23 cellular contexts compared by ENCODE assay signal in the genomic region with DNA sequence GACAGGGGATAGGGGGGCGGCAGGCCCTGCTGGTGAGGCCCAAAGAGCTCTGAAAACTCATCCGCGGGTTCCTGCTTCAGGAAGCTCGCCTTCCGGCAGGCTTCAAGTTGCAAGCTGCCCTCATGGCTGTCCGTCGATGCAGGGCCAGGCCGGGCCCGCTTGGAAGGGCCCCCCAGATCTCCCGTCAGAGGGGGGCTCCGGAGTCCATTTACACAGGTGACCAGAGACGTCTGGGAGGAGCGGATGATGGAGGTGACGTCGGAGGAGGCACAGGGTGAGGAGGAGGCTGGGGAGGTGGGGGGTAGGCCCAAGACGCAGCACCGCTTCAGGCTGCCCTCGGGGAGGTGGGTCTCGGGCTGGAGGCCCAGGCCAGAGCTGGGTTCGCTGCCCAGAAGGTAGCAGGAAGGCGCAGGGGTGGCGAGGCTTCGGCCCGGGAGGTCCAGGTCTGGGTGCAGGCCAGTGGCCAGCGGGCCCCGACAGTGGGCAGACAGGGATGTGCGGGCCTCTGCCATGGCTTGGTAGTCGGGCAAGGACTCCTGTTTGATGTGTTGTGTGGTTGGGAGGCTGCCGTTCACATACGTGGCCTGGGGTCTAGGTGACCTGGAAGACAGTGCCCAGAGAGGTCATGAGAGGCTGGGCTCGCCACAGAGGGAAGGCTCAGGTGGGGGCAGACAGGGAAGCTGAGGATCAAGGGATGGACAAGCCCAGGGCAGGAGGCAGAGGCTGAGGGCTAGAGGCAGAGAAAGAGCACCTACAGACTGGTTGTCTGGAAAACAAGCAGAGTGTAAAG.
"Had no signal": no experiment of that assay in that cellular context is flagged by ENCODE, and none has a peak within 500 bp of the region (broad histone marks: within the 10 kb centered on the region; RNA-seq: fewer than 3 reads in every experiment).

No MANE protein-coding gene starts in this region.

- H3K36me3 ChIP-seq: esophagus muscularis mucosa, heart right ventricle, neural progenitor cell, upper lobe of left lung had no signal

- DNase-seq: activated CD4-positive, alpha-beta T cell treated with anti-CD3 and anti-CD28 coated beads, Interleukin-2, amount 50 U/mL, for 48 hours; activated CD4-positive, CD25-positive, alpha-beta regulatory T cell; activated naive CD4-positive, alpha-beta T cell treated with Interleukin-2 at 50 U/mL for 16 hours; activated naive CD8-positive, alpha-beta T cell treated with anti-CD3 and anti-CD28 coated beads, Interleukin-2, amount 50 U/mL, for 24 hours; activated T-cell treated with anti-CD3 and anti-CD28 coated beads, Interleukin-2, amount 50 U/mL, for 4 hours; amygdala; central memory CD4-positive, alpha-beta T cell; foreskin keratinocyte; heart right ventricle; midbrain; naive thymus-derived CD4-positive, alpha-beta T cell; stimulated activated CD4-positive, alpha-beta T cell treated with anti-CD3 and anti-CD28 coated beads, Interleukin-2, amount 100 ng/mL, for 48 hours; substantia nigra; T-helper 1 cell had no signal

- ATAC-seq: activated naive CD8-positive, alpha-beta T cell treated with anti-CD3 and anti-CD28 coated beads, Interleukin-2, amount 50 U/mL, for 24 hours; right cardiac atrium had no signal

- H3K4me3 ChIP-seq: esophagus muscularis mucosa, heart right ventricle, neural progenitor cell, upper lobe of left lung had no signal

- H3K36me3 Mint-ChIP-seq: memory B cell; naive thymus-derived CD4-positive, alpha-beta T cell; neural progenitor cell had no signal

- H3K4me1 Mint-ChIP-seq: activated naive CD8-positive, alpha-beta T cell treated with anti-CD3 and anti-CD28 coated beads, Interleukin-2, amount 50 U/mL, for 24 hours; memory B cell; naive thymus-derived CD4-positive, alpha-beta T cell had no signal

- H3K27ac Mint-ChIP-seq: activated naive CD8-positive, alpha-beta T cell treated with anti-CD3 and anti-CD28 coated beads, Interleukin-2, amount 50 U/mL, for 24 hours; activated T-helper 2 cell treated with anti-CD3 and anti-CD28 coated beads, Interferon-gamma antibody, Interleukin-2, Interleukin-4, amounts not matched to agents 10 μg/mL and 5 μg/mL and 100 μg/mL, durations not matched to agents 14 hours and 24 hours and 36 hours; dendritic cell treated with granulocyte-macrophage colony-stimulating factor and Interleukin-4, amounts not matched to agents 40 ng/mL and 50 ng/mL, for 4 days; memory B cell; neural progenitor cell; stimulated activated naive CD8-positive, alpha-beta T cell treated with anti-CD3 and anti-CD28 coated beads, Interleukin-15, Interleukin-2, amounts not matched to agents 100 ng/mL and 50 ng/mL, for 24 hours; T-helper 2 cell treated with Interferon-gamma antibody and Interleukin-4, amounts not matched to agents 5 μg/mL and 100 μg/mL, for 36 hours had no signal

- H3K9me3 ChIP-seq: esophagus muscularis mucosa, heart right ventricle, upper lobe of left lung had no signal

- H3K27ac ChIP-seq: esophagus muscularis mucosa, foreskin keratinocyte, heart right ventricle, neural progenitor cell, upper lobe of left lung had no signal

- H3K27me3 Mint-ChIP-seq: activated naive CD8-positive, alpha-beta T cell treated with anti-CD3 and anti-CD28 coated beads, Interleukin-2, amount 50 U/mL, for 24 hours; dendritic cell treated with granulocyte-macrophage colony-stimulating factor and Interleukin-4, amounts not matched to agents 40 ng/mL and 50 ng/mL, for 4 days; naive thymus-derived CD4-positive, alpha-beta T cell; stimulated activated naive CD8-positive, alpha-beta T cell treated with anti-CD3 and anti-CD28 coated beads, Interleukin-15, Interleukin-2, amounts not matched to agents 100 ng/mL and 50 ng/mL, for 24 hours had no signal

- H3K27me3 ChIP-seq: foreskin keratinocyte, neural progenitor cell, upper lobe of left lung had no signal

- H3K4me3 Mint-ChIP-seq: activated naive CD8-positive, alpha-beta T cell treated with anti-CD3 and anti-CD28 coated beads, Interleukin-2, amount 50 U/mL, for 24 hours; activated T-cell treated with anti-CD3 and anti-CD28 coated beads, Interleukin-2, amount 50 U/mL, for 4 hours; dendritic cell treated with granulocyte-macrophage colony-stimulating factor and Interleukin-4, amounts not matched to agents 40 ng/mL and 50 ng/mL, for 4 days; memory B cell; naive thymus-derived CD4-positive, alpha-beta T cell; neural progenitor cell; stimulated activated naive CD8-positive, alpha-beta T cell treated with anti-CD3 and anti-CD28 coated beads, Interleukin-15, Interleukin-2, amounts not matched to agents 100 ng/mL and 50 ng/mL, for 24 hours; T-helper 2 cell treated with Interferon-gamma antibody and Interleukin-4, amounts not matched to agents 5 μg/mL and 100 μg/mL, for 36 hours had no signal

- H3K4me1 ChIP-seq: foreskin keratinocyte, neural progenitor cell had no signal

- H3K9me3 Mint-ChIP-seq: activated naive CD8-positive, alpha-beta T cell treated with anti-CD3 and anti-CD28 coated beads, Interleukin-2, amount 50 U/mL, for 24 hours; activated T-cell treated with anti-CD3 and anti-CD28 coated beads, Interleukin-2, amount 50 U/mL, for 4 hours; activated T-helper 2 cell treated with anti-CD3 and anti-CD28 coated beads, Interferon-gamma antibody, Interleukin-2, Interleukin-4, amounts not matched to agents 10 μg/mL and 5 μg/mL and 100 μg/mL, durations not matched to agents 14 hours and 24 hours and 36 hours; dendritic cell treated with granulocyte-macrophage colony-stimulating factor and Interleukin-4, amounts not matched to agents 40 ng/mL and 50 ng/mL, for 4 days; memory B cell; naive thymus-derived CD4-positive, alpha-beta T cell; neural progenitor cell; stimulated activated naive CD8-positive, alpha-beta T cell treated with anti-CD3 and anti-CD28 coated beads, Interleukin-15, Interleukin-2, amounts not matched to agents 100 ng/mL and 50 ng/mL, for 24 hours; T-helper 2 cell treated with Interferon-gamma antibody and Interleukin-4, amounts not matched to agents 5 μg/mL and 100 μg/mL, for 36 hours had no signal
